Comparison of ENCODE assay signal across 12 cellular contexts in the genomic region with DNA sequence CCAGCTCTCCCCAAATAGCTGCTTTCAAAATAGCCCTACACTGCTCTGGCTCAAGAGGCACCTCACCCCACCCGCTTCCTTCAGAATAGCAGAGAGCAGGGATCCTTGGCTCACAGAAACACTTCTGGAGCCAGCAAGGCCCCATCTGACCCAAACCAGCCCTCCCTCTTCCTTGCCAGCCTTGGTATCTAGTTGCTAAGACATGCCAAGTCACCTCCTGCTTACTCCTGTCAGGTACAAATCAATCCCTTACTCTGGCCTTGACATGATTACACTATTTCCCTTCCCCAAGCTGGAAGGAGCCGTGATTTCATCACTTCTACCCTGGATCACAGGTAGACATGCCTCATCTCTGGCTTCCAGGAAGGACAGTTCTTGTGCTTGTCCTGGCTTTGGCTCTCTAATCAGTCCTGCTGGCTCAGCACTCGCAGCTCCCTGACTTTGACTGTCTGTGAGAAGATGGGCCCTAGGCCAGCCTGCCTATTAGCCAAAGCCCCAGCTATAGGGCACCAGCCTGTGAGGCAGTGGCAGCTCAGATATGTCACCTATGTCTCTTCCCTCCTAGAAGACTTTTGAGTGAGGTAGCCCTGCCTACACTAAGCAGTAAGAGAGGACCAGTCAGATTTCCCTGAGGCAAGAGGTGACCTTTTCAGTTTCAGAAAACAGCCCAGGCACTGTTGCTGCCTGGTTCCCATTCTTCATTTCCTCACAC. TPM values are rescaled to one million over a fixed set of nuclear protein-coding genes. Genes with fewer than 3 reads are reported as not detected.
DNase-seq lines count a peak whose midpoint lies in the region; ATAC-seq, FAIRE-seq and TF ChIP-seq lines count a peak whose summit lies in the region.
"Had no signal": no experiment of that assay in that cellular context is flagged by ENCODE, and none has a peak within 500 bp of the region (broad histone marks: within the 10 kb centered on the region; RNA-seq: fewer than 3 reads in every experiment).

No MANE protein-coding gene starts in this region.

- CTCF ChIA-PET in K562 (lab: Yijun Ruan, JAX; ENCODE audit: low intra/inter-chr PET ratio): no interaction called here

- DNase-seq in K562 (ENCODE audit: extremely low read depth in 1 of 4, low spot score in 3 of 4) (no peak), left lobe of liver (ENCODE audit: low spot score) (peak; percentile 72), GM23338 (ENCODE audit: low spot score) (no peak), activated gamma-delta T cell (lab: John Stamatoyannopoulos, UW) (no peak), kidney glomerular epithelial cell (lab: John Stamatoyannopoulos, UW) (no peak), putamen (ENCODE audit: low spot score) (no peak)
- no peak for DNase-seq in stimulated activated naive B cell treated with anti-CD40 and anti-IgM and Interleukin-4, amounts not matched to agents 10 μg/mL and 1 μg/mL and 100 μg/mL, for 72 hours
- DNase-seq: H7, NCI-H1694, SHP77 treated with DMSO at 0.1 percent for 48 hours had no signal

- no peak for TF ChIP-seq EP300 in K562 (IDR thresholded peaks at IDR 0.05; ENCODE audit: low read length)

- H3K9ac ChIP-seq in KMS-11: no peak overlapping the region
- peak overlapping the region in 1 of 2 experiments; percentile 21; a peak in 1 of 4 replicates for H3K9ac ChIP-seq in K562 (ENCODE audit: insufficient read depth in 1 of 2, low read depth in 2 of 2, low read length in 2 of 2)

- H3K4me1 ChIP-seq in KMS-11 (ENCODE audit: low read depth, poor library complexity, severe bottlenecking) (peaks cover 18% of the 10 kb centered on the region), K562 (replicated peaks in 1 of 2; ENCODE audit: control insufficient read depth in 2 of 2, insufficient read depth in 2 of 2, low read length in 2 of 2) (peaks cover 4 to 5% of the 10 kb centered on the region in 2 experiments; a peak in 3 of 5 replicates), GM23338 (ENCODE audit: insufficient read depth) (no peaks in the 10 kb centered on the region)

- ATAC-seq in K562 (no peak), left lobe of liver (peak; percentile 94), GM23338 (no peak; the same call in 2 of the 3 replicates)
- peak; percentile 68 to 80 for ATAC-seq in stimulated activated naive B cell treated with anti-CD40 and anti-IgM and Interleukin-4, amounts not matched to agents 10 μg/mL and 1 μg/mL and 100 μg/mL, for 72 hours (replicated peaks)

- H4K20me1 ChIP-seq in KMS-11 (ENCODE audit: insufficient read depth) (no peaks in the 10 kb centered on the region), K562 (replicated peaks; ENCODE audit: control insufficient read depth, insufficient read depth, low read length) (no peaks in the 10 kb centered on the region; the same call in 1 of the 2 replicates), GM23338 (replicated peaks; ENCODE audit: insufficient read depth) (no peaks in the 10 kb centered on the region; the same call in none of the 2 replicates)

- H3K27me3 ChIP-seq in KMS-11 (ENCODE audit: insufficient read depth, low read depth) (no peaks in the 10 kb centered on the region), K562 (ENCODE audit: control insufficient read depth in 2 of 2, insufficient read depth in 2 of 2, low read length in 2 of 2) (no peaks in the 10 kb centered on the region), GM23338 (ENCODE audit: insufficient read depth) (no peaks in the 10 kb centered on the region)
- H3K27me3 ChIP-seq: neutrophil had no signal

- no peaks in the 10 kb centered on the region for H3K9me3 Mint-ChIP-seq in stimulated activated naive B cell treated with anti-CD40 and anti-IgM and Interleukin-4, amounts not matched to agents 10 μg/mL and 1 μg/mL and 100 μg/mL, for 72 hours
- H3K9me3 Mint-ChIP-seq in GM23338: no peaks in the 10 kb centered on the region

- H3K9me2 ChIP-seq in GM23338 (ENCODE audit: insufficient read depth): no peaks in the 10 kb centered on the region

- TF ChIP-seq CTCF in KMS-11 (conservative IDR thresholded peaks at IDR 0.05; ENCODE audit: low read depth, low read length): no peak
- TF ChIP-seq CTCF in K562 (IDR thresholded peaks at IDR 0.05 in 2 of 3, conservative IDR thresholded peaks at IDR 0.05 in 1 of 3; ENCODE audit: insufficient read depth in 2 of 3, low read depth in 1 of 3, low read length in 3 of 3): no peak
- no peak for TF ChIP-seq CTCF in GM23338 (conservative IDR thresholded peaks at IDR 0.05; ENCODE audit: low read depth in 2 of 2)

- no peaks in the 10 kb centered on the region for H3K9me1 ChIP-seq in K562 (ENCODE audit: control insufficient read depth, insufficient read depth, low read length)

- peak overlapping the region; percentile 70 for H3K27ac Mint-ChIP-seq in stimulated activated naive B cell treated with anti-CD40 and anti-IgM and Interleukin-4, amounts not matched to agents 10 μg/mL and 1 μg/mL and 100 μg/mL, for 72 hours
- no peak overlapping the region; the same call in 1 of the 2 replicates for H3K27ac Mint-ChIP-seq in GM23338

- no peak for TF ChIP-seq POLR2A in K562 (conservative IDR thresholded peaks at IDR 0.05)

- H3K4me3 ChIP-seq in KMS-11 (IDR thresholded peaks at IDR 0.05; ENCODE audit: insufficient read depth, low read depth, low read length): no peak overlapping the region
- H3K4me3 ChIP-seq in K562: no peak overlapping the region
- no peak overlapping the region for H3K4me3 ChIP-seq in GM23338

- 53% methylated on average over 3 of the region's 3 CpGs for WGBS in K562 (ENCODE audit: insufficient coverage, low coverage, missing lambda C conversion rate)

- POLR2A ChIA-PET in K562 (lab: Yijun Ruan, JAX): interaction anchor here (0.5 to 15.6 kb wide), 18 partner anchors 4 to 1243 kb away, joined by 3 to 226 read pairs (median 3); a partner anchor contains a TSS

- no peaks in the 10 kb centered on the region for H3K27me3 Mint-ChIP-seq in stimulated activated naive B cell treated with anti-CD40 and anti-IgM and Interleukin-4, amounts not matched to agents 10 μg/mL and 1 μg/mL and 100 μg/mL, for 72 hours
- peaks cover 2% of the 10 kb centered on the region for H3K27me3 Mint-ChIP-seq in GM23338 (ENCODE audit: insufficient read depth, low read depth, poor library complexity)

- no peak overlapping the region; the same call in 1 of the 2 replicates for H2AFZ ChIP-seq in KMS-11 (ENCODE audit: low read depth)
- no peak overlapping the region for H2AFZ ChIP-seq in K562 (ENCODE audit: low read depth, low read length)
- no peak overlapping the region for H2AFZ ChIP-seq in GM23338

- intact Hi-C loops in K562 (cut with micrococcal nuclease): no loop called here

- TF ChIP-seq RAD21 in K562 (CRISPR knock-in tag; conservative IDR thresholded peaks at IDR 0.05 in 1 of 2, IDR thresholded peaks at IDR 0.05 in 1 of 2): no peak

- H3K4me2 ChIP-seq in KMS-11: 0 out of 2 replicates have a peak overlapping the region, but pooled peaks have one; percentile 27
- H3K4me2 ChIP-seq in K562 (ENCODE audit: insufficient read depth, low read length): no peak overlapping the region
- no peak overlapping the region for H3K4me2 ChIP-seq in GM23338

- no peaks in the 10 kb centered on the region for H3K9me3 ChIP-seq in K562 (replicated peaks; ENCODE audit: control insufficient read depth, insufficient read depth, low read depth, low read length)
- H3K9me3 ChIP-seq: neutrophil had no signal

- no peak for FAIRE-seq in K562 (lab: Jason Lieb, UNC)

- H3K4me1 Mint-ChIP-seq in stimulated activated naive B cell treated with anti-CD40 and anti-IgM and Interleukin-4, amounts not matched to agents 10 μg/mL and 1 μg/mL and 100 μg/mL, for 72 hours: peaks cover 4 to 10% of the 10 kb centered on the region in 2 donors
- no peaks in the 10 kb centered on the region for H3K4me1 Mint-ChIP-seq in GM23338

- H3K79me2 ChIP-seq in KMS-11 (ENCODE audit: insufficient read depth, low read depth) (no peaks in the 10 kb centered on the region), K562 (ENCODE audit: control insufficient read depth, insufficient read depth, low read length) (no peaks in the 10 kb centered on the region), GM23338 (replicated peaks; ENCODE audit: insufficient read depth) (no peaks in the 10 kb centered on the region)

- H3K27ac ChIP-seq in KMS-11 (peak overlapping the region; percentile 34; the same call in 1 of the 2 replicates), K562 (ENCODE audit: extremely low read depth, low read depth, low read length) (no peak overlapping the region), GM23338 (ENCODE audit: low read depth) (no peak overlapping the region)
- H3K27ac ChIP-seq: neutrophil had no signal

- H3K36me3 ChIP-seq in KMS-11 (ENCODE audit: insufficient read depth) (no peaks in the 10 kb centered on the region), K562 (ENCODE audit: control insufficient read depth, insufficient read depth, low read length) (peaks cover 20% of the 10 kb centered on the region), GM23338 (ENCODE audit: insufficient read depth) (peaks cover 3% of the 10 kb centered on the region; the same call in 1 of the 2 replicates)

- peaks cover 5 to 23% of the 10 kb centered on the region in 2 donors for H3K36me3 Mint-ChIP-seq in stimulated activated naive B cell treated with anti-CD40 and anti-IgM and Interleukin-4, amounts not matched to agents 10 μg/mL and 1 μg/mL and 100 μg/mL, for 72 hours
- peaks cover 19% of the 10 kb centered on the region for H3K36me3 Mint-ChIP-seq in GM23338 (ENCODE audit: low read depth)

- no peaks in the 10 kb centered on the region for H3F3A ChIP-seq in GM23338 (replicated peaks; ENCODE audit: low read depth)

- BruUV-seq in K562 (replicated peaks; lab: Mats Ljungman, UMichigan): no TSS peak

- in situ Hi-C loops in K562 (cut with MboI): loop anchor here (5.0 kb wide), 1 partner anchor 143 kb away; a partner anchor contains a TSS

- H3K4me3 Mint-ChIP-seq in stimulated activated naive B cell treated with anti-CD40 and anti-IgM and Interleukin-4, amounts not matched to agents 10 μg/mL and 1 μg/mL and 100 μg/mL, for 72 hours: no peak overlapping the region
- no peak overlapping the region for H3K4me3 Mint-ChIP-seq in GM23338

RNA-seq across cellular contexts. Expression of a gene that starts 8.9 kb away (rescaled TPM):
- total RNA-seq in K562 (2011; cell fraction: chromatin; rRNA removed; ENCODE audit: low replicate concordance): 71.8 and 131 TPM in 2 replicates
- total RNA-seq in K562 (2011; cell fraction: nucleolus; rRNA removed): 89.7 and 95.8 TPM in 2 replicates
- 74.4 and 78.0 TPM in 2 replicates for total RNA-seq in K562 (2011; cell fraction: nucleoplasm; rRNA removed)
- 32.1 and 36.8 TPM in 2 replicates for total RNA-seq in K562 (2014; rRNA removed)
- 13.0 and 16.5 TPM in 2 replicates for total RNA-seq in K562 (2014; rRNA removed; fragmentation: Illumina TruSeq; extraction: Trizol)
- total RNA-seq in K562 (2015; rRNA removed; fragmentation: Illumina TruSeq; extraction: Trizol): 26.8 and 29.0 TPM in 2 replicates
- 36.1 and 37.8 TPM in 2 replicates for total RNA-seq in K562 (2021)
- polyA plus RNA-seq in K562 (2011; rRNA removed): 23.6 and 39.9 TPM in 2 replicates
- polyA plus RNA-seq in K562 (2011; cell fraction: cytosol; rRNA removed): 31.3 and 41.8 TPM in 2 replicates
- polyA plus RNA-seq in K562 (2011; cell fraction: nucleus; rRNA removed): 190 and 211 TPM in 2 replicates
- polyA plus RNA-seq in K562 (2012): 30.0 and 54.0 TPM in 2 replicates
- 32.7 and 35.6 TPM in 2 replicates for polyA plus RNA-seq in K562 (2014; fragmentation: Illumina TruSeq; extraction: Trizol)
- 1 to 10 TPM; 3.4 to 6.2 TPM for polyA plus RNA-seq in K562 (2014; fragmentation: Nextera tagmentation; extraction: Ambion mirVana)
- 46.2 and 53.5 TPM in 2 replicates for polyA plus RNA-seq in K562 (2014; rRNA removed)
- polyA minus RNA-seq in K562 (2011; rRNA and poly(A)+ RNA removed): 18.2 and 19.1 TPM in 2 replicates
- 9.2 and 10.9 TPM in 2 replicates for polyA minus RNA-seq in K562 (2011; cell fraction: cytosol; rRNA and poly(A)+ RNA removed)
- polyA minus RNA-seq in K562 (2011; cell fraction: nucleus; rRNA and poly(A)+ RNA removed): 20.3 and 32.9 TPM in 2 replicates
- total RNA-seq in left lobe of liver: 11.8 TPM
- 63.6 and 67.4 TPM in 2 replicates for total RNA-seq in GM23338 (2014; rRNA removed; shearing (Covaris generic))
- 47.9 and 52.8 TPM in 2 replicates for polyA plus RNA-seq in GM23338 (2016; fragmentation: Nextera tagmentation; extraction: Ambion mirVana)

RNA-seq across cellular contexts. Expression of a gene that starts 9.2 kb away (rescaled TPM):
- 34.1 and 86.1 TPM in 2 replicates for total RNA-seq in K562 (2011; cell fraction: chromatin; rRNA removed; ENCODE audit: low replicate concordance)
- 66.0 and 68.2 TPM in 2 replicates for total RNA-seq in K562 (2011; cell fraction: nucleolus; rRNA removed)
- 40.8 and 44.2 TPM in 2 replicates for total RNA-seq in K562 (2011; cell fraction: nucleoplasm; rRNA removed)
- total RNA-seq in K562 (2014; rRNA removed) (36.7 and 46.9 TPM in 2 replicates), K562 (2014; rRNA removed; fragmentation: Illumina TruSeq; extraction: Trizol) (25.0 and 32.1 TPM in 2 replicates), K562 (2015; rRNA removed; fragmentation: Illumina TruSeq; extraction: Trizol) (46.5 and 46.9 TPM in 2 replicates), K562 (2021) (32.5 and 33.9 TPM in 2 replicates), left lobe of liver (4.3 TPM)
- polyA plus RNA-seq in K562 (2011; rRNA removed) (30.4 and 36.0 TPM in 2 replicates), K562 (2014; fragmentation: Illumina TruSeq; extraction: Trizol) (40.1 and 47.2 TPM in 2 replicates), K562 (2014; fragmentation: Nextera tagmentation; extraction: Ambion mirVana) (10 to 100 TPM; 59.8 to 85.7 TPM), K562 (2014; rRNA removed) (38.0 and 44.8 TPM in 2 replicates), GM23338 (2016; fragmentation: Nextera tagmentation; extraction: Ambion mirVana) (7.7 and 9.1 TPM in 2 replicates)
- polyA plus RNA-seq in K562 (2011; cell fraction: cytosol; rRNA removed): 33.1 and 54.6 TPM in 2 replicates
- polyA plus RNA-seq in K562 (2011; cell fraction: nucleus; rRNA removed): 75.7 and 103 TPM in 2 replicates
- polyA plus RNA-seq in K562 (2012): 25.2 and 34.6 TPM in 2 replicates
- 38.1 and 72.9 TPM in 2 replicates for polyA minus RNA-seq in K562 (2011; rRNA and poly(A)+ RNA removed)
- 21.1 and 35.7 TPM in 2 replicates for polyA minus RNA-seq in K562 (2011; cell fraction: cytosol; rRNA and poly(A)+ RNA removed)
- 39.9 and 47.7 TPM in 2 replicates for polyA minus RNA-seq in K562 (2011; cell fraction: nucleus; rRNA and poly(A)+ RNA removed)
- 18.4 and 22.4 TPM in 2 replicates for total RNA-seq in GM23338 (2014; rRNA removed; shearing (Covaris generic))

RNA-seq across cellular contexts. Expression of a gene that starts 22.4 kb away (rescaled TPM):
- total RNA-seq in K562 (2011; cell fraction: chromatin; rRNA removed; ENCODE audit: low replicate concordance): not detected in 2 replicates
- not detected in 2 replicates for total RNA-seq in K562 (2011; cell fraction: nucleolus; rRNA removed)
- total RNA-seq in K562 (2011; cell fraction: nucleoplasm; rRNA removed): not detected in 2 replicates
- not detected in 2 replicates for total RNA-seq in K562 (2014; rRNA removed)
- not detected in 2 replicates for total RNA-seq in K562 (2014; rRNA removed; fragmentation: Illumina TruSeq; extraction: Trizol)
- not detected in 2 replicates for total RNA-seq in K562 (2015; rRNA removed; fragmentation: Illumina TruSeq; extraction: Trizol)
- not detected in 2 replicates for total RNA-seq in K562 (2021)
- polyA plus RNA-seq in K562 (2011; rRNA removed): not detected in 2 replicates
- not detected in 2 replicates for polyA plus RNA-seq in K562 (2011; cell fraction: cytosol; rRNA removed)
- polyA plus RNA-seq in K562 (2011; cell fraction: nucleus; rRNA removed): not detected in 2 replicates
- 0.04 and 0.28 TPM in 2 replicates for polyA plus RNA-seq in K562 (2012)
- not detected in 2 replicates for polyA plus RNA-seq in K562 (2014; fragmentation: Illumina TruSeq; extraction: Trizol)
- not detected for polyA plus RNA-seq in K562 (2014; fragmentation: Nextera tagmentation; extraction: Ambion mirVana)
- polyA plus RNA-seq in K562 (2014; rRNA removed): not detected in 2 replicates
- polyA minus RNA-seq in K562 (2011; rRNA and poly(A)+ RNA removed): not detected in 2 replicates
- not detected in 2 replicates for polyA minus RNA-seq in K562 (2011; cell fraction: cytosol; rRNA and poly(A)+ RNA removed)
- not detected in 2 replicates for polyA minus RNA-seq in K562 (2011; cell fraction: nucleus; rRNA and poly(A)+ RNA removed)
- total RNA-seq in left lobe of liver: not detected
- 60.7 and 82.1 TPM in 2 replicates for total RNA-seq in GM23338 (2014; rRNA removed; shearing (Covaris generic))
- 36.5 and 39.6 TPM in 2 replicates for polyA plus RNA-seq in GM23338 (2016; fragmentation: Nextera tagmentation; extraction: Ambion mirVana)

Comparison
In these comparisons a context has a peak if more than half of its experiments do, and no peak if none do; other contexts are left out.
1. ATAC-seq: peak in left lobe of liver (single experiment) and stimulated activated naive B cell treated with anti-CD40 and anti-IgM and Interleukin-4, amounts not matched to agents 10 μg/mL and 1 μg/mL and 100 μg/mL, for 72 hours (2 of 2); none in K562 (single experiment) and GM23338 (single experiment).
2. RNA of a gene that starts 22.4 kb away (total RNA-seq): 60.7 to 82.1 TPM in GM23338; not detected in left lobe of liver (single experiment) and not detected in K562; every median in the first group is over 10 times any median in the second.